Comparison of ENCODE assay signal across 8 cellular contexts in the genomic region with DNA sequence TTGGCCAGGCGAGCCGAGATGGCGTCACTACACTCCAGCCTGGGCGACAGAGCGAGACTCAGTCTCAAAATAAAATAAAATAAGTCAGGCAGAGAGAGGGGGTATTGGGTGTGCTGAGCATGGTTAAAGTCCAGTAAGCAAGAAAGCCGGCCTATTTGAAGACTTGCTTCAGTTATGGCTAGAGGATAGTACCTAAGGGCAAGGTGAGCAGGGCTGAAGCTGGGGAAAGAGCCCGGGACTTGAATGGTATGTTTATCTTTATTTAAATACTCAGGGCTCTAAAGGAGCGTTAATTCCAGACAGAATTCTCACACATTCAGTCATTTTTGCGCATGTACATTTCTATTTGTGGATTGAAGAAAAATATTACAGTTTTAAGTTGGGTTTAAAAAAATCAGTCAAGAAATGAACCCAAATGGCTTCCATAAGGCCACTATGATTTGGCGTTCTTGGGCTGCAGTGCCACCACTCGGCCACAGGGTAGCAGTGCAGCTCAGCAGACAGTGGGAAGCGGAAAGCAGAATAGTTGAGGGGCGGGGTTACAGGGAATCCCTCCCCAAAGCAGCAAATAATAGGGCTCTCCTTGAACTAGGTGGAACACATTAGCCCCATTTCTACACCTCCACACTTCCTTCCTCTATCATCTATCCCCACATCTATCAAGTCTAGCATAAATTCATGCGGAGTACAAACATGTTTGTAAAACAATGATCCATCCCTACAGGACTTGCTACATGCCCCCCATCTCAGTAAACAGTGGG. TPM values are rescaled to one million over a fixed set of nuclear protein-coding genes. Genes with fewer than 3 reads are reported as not detected.
DNase-seq lines count a peak whose midpoint lies in the region; ATAC-seq and TF ChIP-seq lines count a peak whose summit lies in the region.

No MANE protein-coding gene starts in this region.

- H3K27me3 Mint-ChIP-seq in Calu3 (ENCODE audit: unreplicated experiment) (no peaks in the 10 kb centered on the region), endodermal cell (ENCODE audit: insufficient read depth) (no peaks in the 10 kb centered on the region), mesothelial cell of epicardium (ENCODE audit: low read depth) (no peaks in the 10 kb centered on the region)

- no peaks in the 10 kb centered on the region for H3K36me3 ChIP-seq in endodermal cell (ENCODE audit: control insufficient read depth, insufficient read depth, low read length)

- no peaks in the 10 kb centered on the region for H3K9me3 Mint-ChIP-seq in Calu3 (ENCODE audit: low read depth, unreplicated experiment)
- no peaks in the 10 kb centered on the region for H3K9me3 Mint-ChIP-seq in endodermal cell
- no peaks in the 10 kb centered on the region for H3K9me3 Mint-ChIP-seq in mesothelial cell of epicardium

- intact Hi-C loops in Calu3 (cut with micrococcal nuclease; ENCODE audit: unreplicated experiment), result loop anchor here (1.0 to 5.0 kb wide), 3 partner anchors 85 to 245 kb away; a partner anchor contains a TSS

- TF ChIP-seq CTCF in Calu3 (IDR thresholded peaks at IDR 0.05; ENCODE audit: unreplicated experiment) (peak; percentile 79), endodermal cell (conservative IDR thresholded peaks at IDR 0.05) (peak; percentile 98), mesothelial cell of epicardium (IDR thresholded peaks at IDR 0.05; ENCODE audit: unreplicated experiment) (peak; percentile 83)

- H3K4me3 Mint-ChIP-seq in Calu3 (ENCODE audit: low read depth, unreplicated experiment), result no peak overlapping the region
- no peak overlapping the region for H3K4me3 Mint-ChIP-seq in endodermal cell
- H3K4me3 Mint-ChIP-seq in mesothelial cell of epicardium, result peak overlapping the region; percentile 2

- H3K27ac Mint-ChIP-seq in Calu3 (ENCODE audit: unreplicated experiment) (no peak overlapping the region), endodermal cell (no peak overlapping the region), mesothelial cell of epicardium (no peak overlapping the region)

- CTCF ChIA-PET in Calu3 (lab: Charles Lee), result interaction anchor here (0.7 to 1.0 kb wide), 6 partner anchors 26 to 247 kb away, joined by 3 to 15 read pairs (median 4); a partner anchor contains a TSS

- no peak overlapping the region for H3K4me3 ChIP-seq in endodermal cell (ENCODE audit: low read length)

- H3K27me3 ChIP-seq in endodermal cell (ENCODE audit: control insufficient read depth, insufficient read depth, low read length, poor library complexity, severe bottlenecking), result no peaks in the 10 kb centered on the region

- H3K4me1 ChIP-seq in endodermal cell (ENCODE audit: control insufficient read depth, insufficient read depth, low read length), result no peaks in the 10 kb centered on the region

- peak; percentile 96 for ATAC-seq in GM21360 (IDR thresholded peaks at IDR 0.05; ENCODE audit: unreplicated experiment)

- H3K9me3 ChIP-seq in endodermal cell (ENCODE audit: control insufficient read depth, low read length), result no peaks in the 10 kb centered on the region

- 46 to 54% methylated on average over 3 to 14 of the region's 14 CpGs for WGBS in endodermal cell (ENCODE audit: insufficient coverage in 1 of 2, insufficient read length in 1 of 2), 2 experiments

- H3K4me1 Mint-ChIP-seq in Calu3 (ENCODE audit: low read depth, unreplicated experiment) (no peaks in the 10 kb centered on the region), endodermal cell (no peaks in the 10 kb centered on the region), mesothelial cell of epicardium (peaks cover 7% of the 10 kb centered on the region)

- no TSS peak for BruUV-seq in Calu3 (replicated peaks; lab: Mats Ljungman, UMichigan)

- no peak overlapping the region for H3K27ac ChIP-seq in endodermal cell (ENCODE audit: low read depth, low read length)

- DNase-seq in Calu3, result peak; percentile 81
- peak; percentile 82 for DNase-seq in HK-2 (ENCODE audit: unreplicated experiment)
- DNase-seq in NK-92 (lab: John Stamatoyannopoulos, UW; ENCODE audit: unreplicated experiment), result peak; percentile 6
- peak; percentile 84 for DNase-seq in activated CD8-positive, alpha-beta memory T cell treated with anti-CD3 and anti-CD28 coated beads for 24 hours
- DNase-seq in endodermal cell, result peak; percentile 96
- DNase-seq in mesothelial cell of epicardium (ENCODE audit: low spot score in 2 of 2, unreplicated experiment in 2 of 2), result peak; percentile 50 to 81
- DNase-seq in stimulated activated CD8-positive, alpha-beta memory T cell treated with anti-CD3 and anti-CD28 coated beads, Interleukin-2, amount 100 ng/mL, for 48 hours (ENCODE audit: low read depth in 2 of 2), result peak; percentile 59 to 65

- H3K36me3 Mint-ChIP-seq in Calu3 (ENCODE audit: insufficient read depth, unreplicated experiment) (no peaks in the 10 kb centered on the region), endodermal cell (ENCODE audit: low read depth) (no peaks in the 10 kb centered on the region), mesothelial cell of epicardium (no peaks in the 10 kb centered on the region)

- no peak overlapping the region for H3K9ac ChIP-seq in endodermal cell (ENCODE audit: extremely low read depth, low read length, poor library complexity, severe bottlenecking)

RNA-seq across cellular contexts. Expression of a gene that starts 37.2 kb away (rescaled TPM):
- 15.5 and 16.8 TPM in 2 replicates for total RNA-seq in Calu3 (2022)
- 10 to 100 TPM; 48.8 to 55.6 TPM for total RNA-seq in endodermal cell
- 22.1 TPM for polyA plus RNA-seq in endodermal cell (2013, experiment 1 of 2)
- polyA plus RNA-seq in endodermal cell (2013, experiment 2 of 2), result 22.5 TPM
- total RNA-seq in mesothelial cell of epicardium, result 34.7 to 41.2 TPM (median 39.3 TPM) in 3 replicates

RNA-seq across cellular contexts. Expression of a gene that starts 46.4 kb away (rescaled TPM):
- total RNA-seq in Calu3 (2022), result 19.3 and 25.9 TPM in 2 replicates
- total RNA-seq in endodermal cell, result 10 to 100 TPM; 18.9 to 29.2 TPM
- 2.3 TPM for polyA plus RNA-seq in endodermal cell (2013, experiment 1 of 2)
- polyA plus RNA-seq in endodermal cell (2013, experiment 2 of 2), result 1.8 TPM
- 13.9 to 16.8 TPM (median 14.0 TPM) in 3 replicates for total RNA-seq in mesothelial cell of epicardium

Comparison
In these comparisons a context has a peak if more than half of its experiments do, and no peak if none do; other contexts are left out.
1. DNase-seq: peak in every context shown above with its lines; median percentile 96 in endodermal cell; 84 in activated CD8-positive, alpha-beta memory T cell treated with anti-CD3 and anti-CD28 coated beads for 24 hours; 82 in HK-2; 81 in Calu3; 66 in mesothelial cell of epicardium; 62 in stimulated activated CD8-positive, alpha-beta memory T cell treated with anti-CD3 and anti-CD28 coated beads, Interleukin-2, amount 100 ng/mL, for 48 hours; 6 in NK-92.